ENCODE assay signal across 12 cellular contexts in genomic region chr12:81797100-81797499, GRCh38. TPM values are rescaled to one million over a fixed set of nuclear protein-coding genes. Genes with fewer than 3 reads are reported as not detected.
A peak's percentile ranks its signal among the peaks of the same experiment; 100 is the strongest.
DNase-seq lines count a peak whose midpoint lies in the region; ATAC-seq, FAIRE-seq and TF ChIP-seq lines count a peak whose summit lies in the region.
"Had no signal": no experiment of that assay in that cellular context is flagged by ENCODE, and none has a peak within 500 bp of the region (broad histone marks: within the 10 kb centered on the region; RNA-seq: fewer than 3 reads in every experiment).

No MANE protein-coding gene starts in this region.

- H3K27ac ChIP-seq in astrocyte (ENCODE audit: low read depth, low read length), result no peak overlapping the region

- TF ChIP-seq CTCF in astrocyte (IDR thresholded peaks at IDR 0.05; ENCODE audit: insufficient read depth, low read depth, low read length), result peak; percentile 52
- TF ChIP-seq CTCF in progenitor cell of endocrine pancreas (IDR thresholded peaks at IDR 0.05; ENCODE audit: unreplicated experiment), result peak; percentile 63

- H3K9ac ChIP-seq in astrocyte (ENCODE audit: low read length), result no peak overlapping the region

- H3K4me1 Mint-ChIP-seq in astrocyte (ENCODE audit: low read depth, unreplicated experiment), result peaks cover 11% of the 10 kb centered on the region
- H3K4me1 Mint-ChIP-seq in progenitor cell of endocrine pancreas (ENCODE audit: low read depth), result peaks cover 18% of the 10 kb centered on the region
- H3K4me1 Mint-ChIP-seq: CD4-positive, alpha-beta memory T cell; natural killer cell had no signal

- H3K27ac Mint-ChIP-seq in astrocyte (ENCODE audit: unreplicated experiment) (no peak overlapping the region), progenitor cell of endocrine pancreas (no peak overlapping the region)
- H3K27ac Mint-ChIP-seq: CD4-positive, alpha-beta memory T cell; natural killer cell; stimulated activated naive CD8-positive, alpha-beta T cell treated with anti-CD3 and anti-CD28 coated beads, Interleukin-15, Interleukin-2, amounts not matched to agents 100 ng/mL and 50 ng/mL, for 24 hours had no signal

- no peaks in the 10 kb centered on the region for H3K9me3 Mint-ChIP-seq in astrocyte (ENCODE audit: unreplicated experiment)
- no peaks in the 10 kb centered on the region for H3K9me3 Mint-ChIP-seq in progenitor cell of endocrine pancreas (ENCODE audit: low read depth)
- H3K9me3 Mint-ChIP-seq: CD4-positive, alpha-beta memory T cell; natural killer cell; stimulated activated naive CD8-positive, alpha-beta T cell treated with anti-CD3 and anti-CD28 coated beads, Interleukin-15, Interleukin-2, amounts not matched to agents 100 ng/mL and 50 ng/mL, for 24 hours had no signal

- no peak for ATAC-seq in GM19452 (IDR thresholded peaks at IDR 0.05; ENCODE audit: unreplicated experiment)
- ATAC-seq: natural killer cell had no signal

- H3K27me3 ChIP-seq in astrocyte (ENCODE audit: insufficient read depth, low read length), result no peaks in the 10 kb centered on the region

- no peak overlapping the region for H2AFZ ChIP-seq in astrocyte (ENCODE audit: low read depth, low read length)

- FAIRE-seq in astrocyte (lab: Jason Lieb, UNC), result no peak

- no peaks in the 10 kb centered on the region for H3K79me2 ChIP-seq in astrocyte (ENCODE audit: insufficient read depth, low read length)

- no peaks in the 10 kb centered on the region for H4K20me1 ChIP-seq in astrocyte (ENCODE audit: insufficient read depth, low read length)

- no peaks in the 10 kb centered on the region for H3K36me3 ChIP-seq in astrocyte (ENCODE audit: insufficient read depth, low read length)

- DNase-seq in NCI-H446 (lab: John Stamatoyannopoulos, UW), result peak; percentile 14 to 43
- no peak for DNase-seq in NCI-H446 treated with DMSO at 0.1 percent for 48 hours (lab: John Stamatoyannopoulos, UW)
- peak; percentile 29 for DNase-seq in HPDE6-E6E7 (ENCODE audit: extremely low spot score)
- DNase-seq in astrocyte (ENCODE audit: low read depth), result no peak
- DNase-seq in progenitor cell of endocrine pancreas (ENCODE audit: low spot score, unreplicated experiment), result no peak
- DNase-seq in activated CD4-positive, alpha-beta T cell treated with anti-CD3 and anti-CD28 coated beads, Interleukin-2, amount 50 U/mL, for 4 hours, result no peak
- no peak for DNase-seq in activated T-cell treated with anti-CD3 and anti-CD28 coated beads, Interleukin-2, amount 50 U/mL, for 48 hours
- DNase-seq: natural killer cell had no signal

- no peak overlapping the region for H3K4me3 ChIP-seq in astrocyte (ENCODE audit: insufficient read depth, low read depth, low read length)

- H3K36me3 Mint-ChIP-seq in astrocyte (ENCODE audit: low read depth, unreplicated experiment), result no peaks in the 10 kb centered on the region
- no peaks in the 10 kb centered on the region for H3K36me3 Mint-ChIP-seq in progenitor cell of endocrine pancreas (ENCODE audit: insufficient read depth)
- H3K36me3 Mint-ChIP-seq: CD4-positive, alpha-beta memory T cell; natural killer cell had no signal

- no peak overlapping the region for H3K4me2 ChIP-seq in astrocyte (ENCODE audit: low read length)

- H3K4me3 Mint-ChIP-seq in astrocyte (ENCODE audit: unreplicated experiment) (no peak overlapping the region), progenitor cell of endocrine pancreas (ENCODE audit: low read depth) (no peak overlapping the region)
- H3K4me3 Mint-ChIP-seq: CD4-positive, alpha-beta memory T cell; natural killer cell; stimulated activated naive CD8-positive, alpha-beta T cell treated with anti-CD3 and anti-CD28 coated beads, Interleukin-15, Interleukin-2, amounts not matched to agents 100 ng/mL and 50 ng/mL, for 24 hours had no signal

- H3K9me3 ChIP-seq in astrocyte (ENCODE audit: insufficient read depth, low read depth, low read length), result no peaks in the 10 kb centered on the region

- H3K27me3 Mint-ChIP-seq in astrocyte (ENCODE audit: low read depth, unreplicated experiment), result no peaks in the 10 kb centered on the region
- H3K27me3 Mint-ChIP-seq in progenitor cell of endocrine pancreas, result no peaks in the 10 kb centered on the region

- peaks cover 10% of the 10 kb centered on the region for H3K4me1 ChIP-seq in astrocyte (ENCODE audit: insufficient read depth, low read length)

RNA-seq across cellular contexts. Expression of gene PPFIA2, which starts 38.0 kb away (rescaled TPM):
- 0.59 and 1.3 TPM in 2 replicates for total RNA-seq in astrocyte
- total RNA-seq in progenitor cell of endocrine pancreas, result 0.87 and 1.1 TPM in 2 replicates
- total RNA-seq: CD4-positive, alpha-beta memory T cell; natural killer cell; T-helper 2 cell treated with Interferon-gamma antibody and Interleukin-4, amounts not matched to agents 100 ng/mL and 5 ng/mL, for 36 hours had no signal

Comparison
In these comparisons a context has a peak if more than half of its experiments do, and no peak if none do; other contexts are left out.
1. DNase-seq: peak in NCI-H446 (2 of 2) and HPDE6-E6E7 (single experiment); none in NCI-H446 treated with DMSO at 0.1 percent for 48 hours (single experiment), astrocyte (single experiment), progenitor cell of endocrine pancreas (single experiment), activated CD4-positive, alpha-beta T cell treated with anti-CD3 and anti-CD28 coated beads, Interleukin-2, amount 50 U/mL, for 4 hours (0 of 2) and activated T-cell treated with anti-CD3 and anti-CD28 coated beads, Interleukin-2, amount 50 U/mL, for 48 hours (0 of 2).